ENCODE assay signal across 18 cellular contexts in genomic region chr18:334575-335132, GRCh38.
DNase-seq lines count a peak whose midpoint lies in the region; ATAC-seq and TF ChIP-seq lines count a peak whose summit lies in the region.
"Had no signal": no experiment of that assay in that cellular context is flagged by ENCODE, and none has a peak within 500 bp of the region (broad histone marks: within the 10 kb centered on the region; RNA-seq: fewer than 3 reads in every experiment).

No MANE protein-coding gene starts in this region.

- peaks cover 52% of the 10 kb centered on the region for H3K4me1 Mint-ChIP-seq in endothelial cell (ENCODE audit: unreplicated experiment)
- H3K4me1 Mint-ChIP-seq: CD4-positive, CD25-positive, alpha-beta regulatory T cell; GM23338 had no signal

- H2AK5ac ChIP-seq in mesenchymal stem cell (ENCODE audit: low read length, severe bottlenecking): no peak overlapping the region

- peaks cover 12% of the 10 kb centered on the region for H3K27me3 Mint-ChIP-seq in endothelial cell (ENCODE audit: unreplicated experiment)
- H3K27me3 Mint-ChIP-seq: CD4-positive, CD25-positive, alpha-beta regulatory T cell had no signal

- H3K9me3 ChIP-seq in left ventricle myocardium inferior (replicated peaks) (no peaks in the 10 kb centered on the region), mesenchymal stem cell (ENCODE audit: control insufficient read depth, low read length) (no peaks in the 10 kb centered on the region)
- H3K9me3 ChIP-seq: BE2C, Caco-2 had no signal

- no peak overlapping the region for H2BK120ac ChIP-seq in mesenchymal stem cell (ENCODE audit: low read depth, low read length)

- peak overlapping the region; percentile 58 for H3K27ac Mint-ChIP-seq in endothelial cell (ENCODE audit: unreplicated experiment)
- H3K27ac Mint-ChIP-seq: CD4-positive, CD25-positive, alpha-beta regulatory T cell; CD8-positive, alpha-beta T cell; GM23338 had no signal

- peaks cover 27% of the 10 kb centered on the region for H3K4me1 ChIP-seq in left ventricle myocardium inferior
- H3K4me1 ChIP-seq in mesenchymal stem cell (ENCODE audit: control insufficient read depth, insufficient read depth, low read depth, low read length): no peaks in the 10 kb centered on the region
- H3K4me1 ChIP-seq: BE2C, Caco-2 had no signal

- H3K4me3 Mint-ChIP-seq in endothelial cell (ENCODE audit: unreplicated experiment): peak overlapping the region; percentile 74
- H3K4me3 Mint-ChIP-seq: CD4-positive, CD25-positive, alpha-beta regulatory T cell; CD8-positive, alpha-beta T cell; GM23338 had no signal

- DNase-seq in cardiac septum (ENCODE audit: low spot score): peak; percentile 66
- DNase-seq in left ventricle myocardium inferior: no peak
- DNase-seq in H7: peak; percentile 31
- no peak for DNase-seq in endothelial cell (ENCODE audit: low spot score)
- no peak for DNase-seq in mesenchymal stem cell
- no peak for DNase-seq in SW480 (ENCODE audit: low spot score)
- DNase-seq: AML-193; BE2C; Caco-2; CD4-positive, CD25-positive, alpha-beta regulatory T cell; CD8-positive, alpha-beta T cell; DMS153; DND-41; HCEC 1CT had no signal

- no peaks in the 10 kb centered on the region for H3K79me1 ChIP-seq in mesenchymal stem cell (replicated peaks; ENCODE audit: low read length, poor library complexity, severe bottlenecking)

- H3K27ac ChIP-seq in left ventricle myocardium inferior (replicated peaks): no peak overlapping the region
- no peak overlapping the region for H3K27ac ChIP-seq in mesenchymal stem cell (ENCODE audit: low read length, poor library complexity, severe bottlenecking)
- H3K27ac ChIP-seq: C4-2B had no signal

- H3K18ac ChIP-seq in mesenchymal stem cell (ENCODE audit: low read depth in 1 of 2, low read length in 2 of 2): no peak overlapping the region

- WGBS in mesenchymal stem cell: 95% methylated on average over 15 of the region's 15 CpGs

- H2BK5ac ChIP-seq in mesenchymal stem cell (ENCODE audit: low read depth, low read length, poor library complexity, severe bottlenecking): no peak overlapping the region

- intact Hi-C loops in cardiac septum (cut with DNase I): loop anchor here (5.0 kb wide), 1 partner anchor 123 kb away; no protein-coding TSS in a partner anchor
- intact Hi-C loops in left ventricle myocardium inferior (cut with micrococcal nuclease): no loop called here

- no peak overlapping the region for H3K23ac ChIP-seq in mesenchymal stem cell (ENCODE audit: low read length in 2 of 2)

- H4K91ac ChIP-seq in mesenchymal stem cell (ENCODE audit: low read length): no peak overlapping the region

- H3K36me3 ChIP-seq in left ventricle myocardium inferior (no peaks in the 10 kb centered on the region), H7 (replicated peaks; ENCODE audit: control insufficient read depth, insufficient read depth, low read length) (no peaks in the 10 kb centered on the region), mesenchymal stem cell (ENCODE audit: control insufficient read depth in 1 of 2, insufficient read depth in 2 of 2, low read depth in 1 of 2, low read length in 2 of 2) (peaks cover 5 to 92% of the 10 kb centered on the region in 2 experiments)
- H3K36me3 ChIP-seq: BE2C had no signal

- H4K8ac ChIP-seq in mesenchymal stem cell (ENCODE audit: low read length): no peak overlapping the region

- H3K36me3 Mint-ChIP-seq in endothelial cell (ENCODE audit: low read depth, unreplicated experiment): peaks cover 50% of the 10 kb centered on the region
- H3K36me3 Mint-ChIP-seq: CD4-positive, CD25-positive, alpha-beta regulatory T cell; CD8-positive, alpha-beta T cell had no signal

- no peak overlapping the region for H3K4me2 ChIP-seq in mesenchymal stem cell (ENCODE audit: low read length, poor library complexity, severe bottlenecking)
- H3K4me2 ChIP-seq: GM23338 had no signal

- no peak overlapping the region for H2AFZ ChIP-seq in mesenchymal stem cell (ENCODE audit: low read depth, low read length)
- H2AFZ ChIP-seq: GM23338 had no signal

- no peak overlapping the region for H2BK12ac ChIP-seq in mesenchymal stem cell (ENCODE audit: low read length in 2 of 2)

- H3K9ac ChIP-seq in mesenchymal stem cell (ENCODE audit: low read length): no peak overlapping the region

- no peak for ATAC-seq in GM21515 (IDR thresholded peaks at IDR 0.05; ENCODE audit: unreplicated experiment)
- ATAC-seq in HG03139 (IDR thresholded peaks at IDR 0.05; ENCODE audit: unreplicated experiment): no peak
- ATAC-seq: CD8-positive, alpha-beta T cell; GM23338 had no signal

- H3K4ac ChIP-seq in mesenchymal stem cell (ENCODE audit: low read depth in 1 of 2, low read length in 2 of 2): no peak overlapping the region

- TF ChIP-seq CTCF in left ventricle myocardium inferior (IDR thresholded peaks at IDR 0.05; ENCODE audit: borderline replicate concordance): no peak
- no peak for TF ChIP-seq CTCF in endothelial cell (IDR thresholded peaks at IDR 0.05; ENCODE audit: unreplicated experiment)

- H3K4me3 ChIP-seq in left ventricle myocardium inferior: no peak overlapping the region
- H3K4me3 ChIP-seq in H7 (ENCODE audit: insufficient read depth, low read depth, low read length): no peak overlapping the region
- H3K4me3 ChIP-seq in mesenchymal stem cell (ENCODE audit: insufficient read depth in 1 of 2, low read depth in 1 of 2, low read length in 2 of 2): no peak overlapping the region
- H3K4me3 ChIP-seq: GM23338 had no signal

- H3K14ac ChIP-seq in mesenchymal stem cell (ENCODE audit: low read length in 2 of 2): no peak overlapping the region

- H3K9me3 Mint-ChIP-seq in endothelial cell (ENCODE audit: unreplicated experiment): no peaks in the 10 kb centered on the region
- H3K9me3 Mint-ChIP-seq: CD8-positive, alpha-beta T cell; GM23338 had no signal

- H2BK15ac ChIP-seq in mesenchymal stem cell (ENCODE audit: low read depth, poor library complexity, severe bottlenecking): peak overlapping the region; percentile 57

- H3K27me3 ChIP-seq in left ventricle myocardium inferior (ENCODE audit: low read depth) (no peaks in the 10 kb centered on the region), H7 (ENCODE audit: control insufficient read depth, insufficient read depth, low read length) (no peaks in the 10 kb centered on the region), mesenchymal stem cell (ENCODE audit: control insufficient read depth in 1 of 2, insufficient read depth in 1 of 2, low read length in 2 of 2) (no peaks in the 10 kb centered on the region)
- H3K27me3 ChIP-seq: BE2C had no signal

Comparison
In these comparisons a context has a peak if more than half of its experiments do, and no peak if none do; other contexts are left out.
1. DNase-seq: peak in cardiac septum (single experiment) and H7 (single experiment); none in left ventricle myocardium inferior (single experiment), endothelial cell (single experiment), mesenchymal stem cell (single experiment) and SW480 (single experiment).